Comparison of ENCODE assay signal across 8 cellular contexts in the genomic region with DNA sequence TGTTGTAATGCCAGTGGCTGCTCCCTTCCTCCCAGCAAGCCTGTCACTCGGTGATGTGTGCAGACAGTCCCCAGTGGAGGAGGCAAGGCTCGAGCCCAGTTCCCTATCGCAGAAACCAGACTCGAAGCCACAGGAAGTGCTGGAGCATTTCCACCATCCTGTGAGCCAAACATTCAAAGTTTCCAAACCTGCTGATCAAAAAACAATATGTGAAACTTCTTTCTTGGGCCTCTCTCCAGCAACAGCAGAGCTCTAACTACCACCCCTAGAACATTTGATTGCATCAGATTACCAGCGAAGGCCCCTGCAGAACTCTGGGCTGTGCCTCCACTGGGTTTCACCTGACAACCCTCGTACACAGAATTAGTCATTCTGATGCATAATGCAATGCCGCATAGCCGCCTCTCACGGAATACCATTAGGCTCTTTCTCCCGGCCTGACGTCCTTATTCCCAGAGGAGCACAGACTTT.
A peak's percentile ranks its signal among the peaks of the same experiment; 100 is the strongest.
DNase-seq lines count a peak whose midpoint lies in the region; ATAC-seq, FAIRE-seq and TF ChIP-seq lines count a peak whose summit lies in the region.

No MANE protein-coding gene starts in this region.

- peaks cover 4% of the 10 kb centered on the region for H3K36me3 Mint-ChIP-seq in astrocyte (ENCODE audit: low read depth, unreplicated experiment)

- peaks cover 32% of the 10 kb centered on the region for H3K4me1 Mint-ChIP-seq in astrocyte (ENCODE audit: low read depth, unreplicated experiment)

- no peaks in the 10 kb centered on the region for H3K79me2 ChIP-seq in astrocyte (ENCODE audit: insufficient read depth, low read length)

- H3K9me3 ChIP-seq in Peyer's patch (no peaks in the 10 kb centered on the region), astrocyte (ENCODE audit: insufficient read depth, low read depth, low read length) (no peaks in the 10 kb centered on the region)

- peak overlapping the region; percentile 69 for H3K27ac Mint-ChIP-seq in astrocyte (ENCODE audit: unreplicated experiment)

- H3K36me3 ChIP-seq in Peyer's patch (no peaks in the 10 kb centered on the region), astrocyte (ENCODE audit: insufficient read depth, low read length) (no peaks in the 10 kb centered on the region)

- DNase-seq in Peyer's patch (peak in 1 of 3 donors; percentile 63), astrocyte (ENCODE audit: low read depth) (peak; percentile 8), kidney glomerular epithelial cell (lab: John Stamatoyannopoulos, UW) (peak; percentile 2), AG08395 (ENCODE audit: low spot score) (no peak)
- DNase-seq in stimulated activated CD4-positive, alpha-beta T cell treated with anti-CD3 and anti-CD28 coated beads, Interleukin-4, amount 100 ng/mL, for 1 hour = peak; percentile 62

- H3K4me2 ChIP-seq in astrocyte (ENCODE audit: low read length) = peak overlapping the region; percentile 14

- no peak overlapping the region for H3K4me3 Mint-ChIP-seq in astrocyte (ENCODE audit: unreplicated experiment)

- TF ChIP-seq POLR2A in Peyer's patch (IDR thresholded peaks at IDR 0.05) = no peak

- H3K9ac ChIP-seq in astrocyte (ENCODE audit: low read length) = no peak overlapping the region

- H3K4me3 ChIP-seq in Peyer's patch (no peak overlapping the region), astrocyte (ENCODE audit: insufficient read depth, low read depth, low read length) (no peak overlapping the region)

- ATAC-seq in GM21529 (IDR thresholded peaks at IDR 0.05; ENCODE audit: unreplicated experiment) = peak; percentile 59
- ATAC-seq in GM19467 (IDR thresholded peaks at IDR 0.05; ENCODE audit: unreplicated experiment) = no peak
- ATAC-seq in GM21786 (IDR thresholded peaks at IDR 0.05; ENCODE audit: unreplicated experiment) = no peak

- TF ChIP-seq CTCF in Peyer's patch (IDR thresholded peaks at IDR 0.05) = no peak
- no peak for TF ChIP-seq CTCF in astrocyte (IDR thresholded peaks at IDR 0.05; ENCODE audit: insufficient read depth, low read depth, low read length)

- no peaks in the 10 kb centered on the region for H4K20me1 ChIP-seq in astrocyte (ENCODE audit: insufficient read depth, low read length)

- H3K27me3 ChIP-seq in Peyer's patch = no peaks in the 10 kb centered on the region
- no peaks in the 10 kb centered on the region for H3K27me3 ChIP-seq in astrocyte (ENCODE audit: insufficient read depth, low read length)

- no peak overlapping the region for H2AFZ ChIP-seq in astrocyte (ENCODE audit: low read depth, low read length)

- H3K27ac ChIP-seq in Peyer's patch (peak overlapping the region; percentile 64 to 71 (median 70)), astrocyte (ENCODE audit: low read depth, low read length) (peak overlapping the region; percentile 41)

- H3K9me3 Mint-ChIP-seq in astrocyte (ENCODE audit: unreplicated experiment) = peaks cover 3% of the 10 kb centered on the region

- H3K27me3 Mint-ChIP-seq in astrocyte (ENCODE audit: low read depth, unreplicated experiment) = no peaks in the 10 kb centered on the region

- H3K4me1 ChIP-seq in Peyer's patch = peaks cover 0 to 7% (median 3%) of the 10 kb centered on the region in 4 donors
- H3K4me1 ChIP-seq in astrocyte (ENCODE audit: insufficient read depth, low read length) = no peaks in the 10 kb centered on the region

- no peak for FAIRE-seq in astrocyte (lab: Jason Lieb, UNC)
